In the genomic region with DNA sequence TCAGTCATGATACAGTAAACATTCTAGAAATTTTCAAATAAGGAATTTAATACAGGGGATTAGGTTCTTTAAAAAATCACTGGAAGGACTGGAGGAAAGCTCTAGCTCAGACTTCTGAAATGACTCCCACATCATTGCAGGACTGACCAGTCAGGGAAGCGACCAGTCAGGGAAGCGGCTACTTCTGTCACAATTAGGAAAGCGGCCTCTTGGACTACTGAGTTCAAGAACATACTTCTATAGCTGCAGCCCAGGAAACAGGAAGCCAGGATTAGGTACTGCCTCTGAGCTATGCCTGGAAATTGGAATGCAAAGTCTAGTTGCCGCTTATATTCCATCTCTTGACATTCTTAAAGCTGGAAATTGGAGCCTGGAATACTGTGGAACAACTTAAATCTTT, we compare ENCODE assay signal across 1 cellular context.
TF ChIP-seq lines count a peak whose summit lies in the region.

No MANE protein-coding gene starts in this region.

TF ChIP-seq in WTC11, 78 proteins besides CTCF, POLR2A, EP300 and RAD21 (continued from another document):
- TF ChIP-seq, protein P1, sequence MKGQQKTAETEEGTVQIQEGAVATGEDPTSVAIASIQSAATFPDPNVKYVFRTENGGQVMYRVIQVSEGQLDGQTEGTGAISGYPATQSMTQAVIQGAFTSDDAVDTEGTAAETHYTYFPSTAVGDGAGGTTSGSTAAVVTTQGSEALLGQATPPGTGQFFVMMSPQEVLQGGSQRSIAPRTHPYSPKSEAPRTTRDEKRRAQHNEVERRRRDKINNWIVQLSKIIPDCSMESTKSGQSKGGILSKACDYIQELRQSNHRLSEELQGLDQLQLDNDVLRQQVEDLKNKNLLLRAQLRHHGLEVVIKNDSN (CRISPR knock-in tag; IDR thresholded peaks at IDR 0.05) = no peak
- TF ChIP-seq, protein P2, sequence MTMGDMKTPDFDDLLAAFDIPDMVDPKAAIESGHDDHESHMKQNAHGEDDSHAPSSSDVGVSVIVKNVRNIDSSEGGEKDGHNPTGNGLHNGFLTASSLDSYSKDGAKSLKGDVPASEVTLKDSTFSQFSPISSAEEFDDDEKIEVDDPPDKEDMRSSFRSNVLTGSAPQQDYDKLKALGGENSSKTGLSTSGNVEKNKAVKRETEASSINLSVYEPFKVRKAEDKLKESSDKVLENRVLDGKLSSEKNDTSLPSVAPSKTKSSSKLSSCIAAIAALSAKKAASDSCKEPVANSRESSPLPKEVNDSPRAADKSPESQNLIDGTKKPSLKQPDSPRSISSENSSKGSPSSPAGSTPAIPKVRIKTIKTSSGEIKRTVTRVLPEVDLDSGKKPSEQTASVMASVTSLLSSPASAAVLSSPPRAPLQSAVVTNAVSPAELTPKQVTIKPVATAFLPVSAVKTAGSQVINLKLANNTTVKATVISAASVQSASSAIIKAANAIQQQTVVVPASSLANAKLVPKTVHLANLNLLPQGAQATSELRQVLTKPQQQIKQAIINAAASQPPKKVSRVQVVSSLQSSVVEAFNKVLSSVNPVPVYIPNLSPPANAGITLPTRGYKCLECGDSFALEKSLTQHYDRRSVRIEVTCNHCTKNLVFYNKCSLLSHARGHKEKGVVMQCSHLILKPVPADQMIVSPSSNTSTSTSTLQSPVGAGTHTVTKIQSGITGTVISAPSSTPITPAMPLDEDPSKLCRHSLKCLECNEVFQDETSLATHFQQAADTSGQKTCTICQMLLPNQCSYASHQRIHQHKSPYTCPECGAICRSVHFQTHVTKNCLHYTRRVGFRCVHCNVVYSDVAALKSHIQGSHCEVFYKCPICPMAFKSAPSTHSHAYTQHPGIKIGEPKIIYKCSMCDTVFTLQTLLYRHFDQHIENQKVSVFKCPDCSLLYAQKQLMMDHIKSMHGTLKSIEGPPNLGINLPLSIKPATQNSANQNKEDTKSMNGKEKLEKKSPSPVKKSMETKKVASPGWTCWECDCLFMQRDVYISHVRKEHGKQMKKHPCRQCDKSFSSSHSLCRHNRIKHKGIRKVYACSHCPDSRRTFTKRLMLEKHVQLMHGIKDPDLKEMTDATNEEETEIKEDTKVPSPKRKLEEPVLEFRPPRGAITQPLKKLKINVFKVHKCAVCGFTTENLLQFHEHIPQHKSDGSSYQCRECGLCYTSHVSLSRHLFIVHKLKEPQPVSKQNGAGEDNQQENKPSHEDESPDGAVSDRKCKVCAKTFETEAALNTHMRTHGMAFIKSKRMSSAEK (CRISPR knock-in tag; IDR thresholded peaks at IDR 0.05; ENCODE audit: borderline replicate concordance) = no peak
- no peak for TF ChIP-seq CREM (CRISPR knock-in tag; IDR thresholded peaks at IDR 0.05)
- TF ChIP-seq, protein P3, sequence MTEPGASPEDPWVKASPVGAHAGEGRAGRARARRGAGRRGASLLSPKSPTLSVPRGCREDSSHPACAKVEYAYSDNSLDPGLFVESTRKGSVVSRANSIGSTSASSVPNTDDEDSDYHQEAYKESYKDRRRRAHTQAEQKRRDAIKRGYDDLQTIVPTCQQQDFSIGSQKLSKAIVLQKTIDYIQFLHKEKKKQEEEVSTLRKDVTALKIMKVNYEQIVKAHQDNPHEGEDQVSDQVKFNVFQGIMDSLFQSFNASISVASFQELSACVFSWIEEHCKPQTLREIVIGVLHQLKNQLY (CRISPR knock-in tag; IDR thresholded peaks at IDR 0.05) = no peak
- no peak for TF ChIP-seq ZNF232 (CRISPR knock-in tag; IDR thresholded peaks at IDR 0.05)
- TF ChIP-seq NFYB (CRISPR knock-in tag; conservative IDR thresholded peaks at IDR 0.05; ENCODE audit: low read depth) = no peak
- no peak for TF ChIP-seq ZNF396 (CRISPR knock-in tag; IDR thresholded peaks at IDR 0.05; ENCODE audit: borderline replicate concordance)
- TF ChIP-seq, protein P4, sequence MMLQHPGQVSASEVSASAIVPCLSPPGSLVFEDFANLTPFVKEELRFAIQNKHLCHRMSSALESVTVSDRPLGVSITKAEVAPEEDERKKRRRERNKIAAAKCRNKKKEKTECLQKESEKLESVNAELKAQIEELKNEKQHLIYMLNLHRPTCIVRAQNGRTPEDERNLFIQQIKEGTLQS (CRISPR knock-in tag; conservative IDR thresholded peaks at IDR 0.05) = no peak
- TF ChIP-seq, protein P5, sequence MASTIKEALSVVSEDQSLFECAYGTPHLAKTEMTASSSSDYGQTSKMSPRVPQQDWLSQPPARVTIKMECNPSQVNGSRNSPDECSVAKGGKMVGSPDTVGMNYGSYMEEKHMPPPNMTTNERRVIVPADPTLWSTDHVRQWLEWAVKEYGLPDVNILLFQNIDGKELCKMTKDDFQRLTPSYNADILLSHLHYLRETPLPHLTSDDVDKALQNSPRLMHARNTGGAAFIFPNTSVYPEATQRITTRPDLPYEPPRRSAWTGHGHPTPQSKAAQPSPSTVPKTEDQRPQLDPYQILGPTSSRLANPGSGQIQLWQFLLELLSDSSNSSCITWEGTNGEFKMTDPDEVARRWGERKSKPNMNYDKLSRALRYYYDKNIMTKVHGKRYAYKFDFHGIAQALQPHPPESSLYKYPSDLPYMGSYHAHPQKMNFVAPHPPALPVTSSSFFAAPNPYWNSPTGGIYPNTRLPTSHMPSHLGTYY (CRISPR knock-in tag; IDR thresholded peaks at IDR 0.05) = no peak
- no peak for TF ChIP-seq SMAD4 (CRISPR knock-in tag; IDR thresholded peaks at IDR 0.05)
- no peak for TF ChIP-seq GABPB1 (CRISPR knock-in tag; IDR thresholded peaks at IDR 0.05)
- TF ChIP-seq, protein P6, sequence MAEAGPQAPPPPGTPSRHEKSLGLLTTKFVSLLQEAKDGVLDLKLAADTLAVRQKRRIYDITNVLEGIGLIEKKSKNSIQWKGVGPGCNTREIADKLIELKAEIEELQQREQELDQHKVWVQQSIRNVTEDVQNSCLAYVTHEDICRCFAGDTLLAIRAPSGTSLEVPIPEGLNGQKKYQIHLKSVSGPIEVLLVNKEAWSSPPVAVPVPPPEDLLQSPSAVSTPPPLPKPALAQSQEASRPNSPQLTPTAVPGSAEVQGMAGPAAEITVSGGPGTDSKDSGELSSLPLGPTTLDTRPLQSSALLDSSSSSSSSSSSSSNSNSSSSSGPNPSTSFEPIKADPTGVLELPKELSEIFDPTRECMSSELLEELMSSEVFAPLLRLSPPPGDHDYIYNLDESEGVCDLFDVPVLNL (CRISPR knock-in tag; IDR thresholded peaks at IDR 0.05; ENCODE audit: borderline replicate concordance, low read depth) = no peak
- no peak for TF ChIP-seq EMX1 (CRISPR knock-in tag; IDR thresholded peaks at IDR 0.05)
